ENCODE assay signal across 18 cellular contexts in genomic region chr17:56881685-56882295, GRCh38. TPM values are rescaled to one million over a fixed set of nuclear protein-coding genes. Genes with fewer than 3 reads are reported as not detected.
DNase-seq lines count a peak whose midpoint lies in the region; ATAC-seq and TF ChIP-seq lines count a peak whose summit lies in the region.
"Had no signal": no experiment of that assay in that cellular context is flagged by ENCODE, and none has a peak within 500 bp of the region (broad histone marks: within the 10 kb centered on the region; RNA-seq: fewer than 3 reads in every experiment).

No MANE protein-coding gene starts in this region.

- H3K36me3 Mint-ChIP-seq in activated CD4-positive, alpha-beta memory T cell treated with anti-CD3 and anti-CD28 coated beads, Interleukin-2, amount 10 ng/mL, durations not matched to agents 7 days and 5 days (ENCODE audit: low read depth) = peaks cover 24% of the 10 kb centered on the region
- H3K36me3 Mint-ChIP-seq in activated CD4-positive, alpha-beta memory T cell treated with anti-CD3 and anti-CD28 coated beads for 36 hours = peaks cover 6% of the 10 kb centered on the region

- CTCF ChIA-PET in activated CD4-positive, alpha-beta memory T cell treated with anti-CD3 and anti-CD28 coated beads, Interleukin-2, amount 10 ng/mL, durations not matched to agents 7 days and 5 days (lab: Charles Lee) = no interaction called here
- CTCF ChIA-PET in activated CD4-positive, alpha-beta memory T cell treated with anti-CD3 and anti-CD28 coated beads for 36 hours (lab: Charles Lee) = no interaction called here

- POLR2A ChIA-PET in activated CD4-positive, alpha-beta memory T cell treated with anti-CD3 and anti-CD28 coated beads, Interleukin-2, amount 10 ng/mL, durations not matched to agents 7 days and 5 days (lab: Charles Lee) = interaction anchor here (1.3 kb wide), 1 partner anchor 11 kb away, joined by 5 read pairs; no protein-coding TSS in a partner anchor
- POLR2A ChIA-PET in activated CD4-positive, alpha-beta memory T cell treated with anti-CD3 and anti-CD28 coated beads for 36 hours (lab: Charles Lee) = no interaction called here

- peak; percentile 65 for ATAC-seq in left lobe of liver
- ATAC-seq: A549, HCT116 had no signal

- H3K27me3 Mint-ChIP-seq in activated CD4-positive, alpha-beta memory T cell treated with anti-CD3 and anti-CD28 coated beads, Interleukin-2, amount 10 ng/mL, durations not matched to agents 7 days and 5 days = no peaks in the 10 kb centered on the region
- H3K27me3 Mint-ChIP-seq in activated CD4-positive, alpha-beta memory T cell treated with anti-CD3 and anti-CD28 coated beads for 36 hours = no peaks in the 10 kb centered on the region
- H3K27me3 Mint-ChIP-seq: CD4-positive, alpha-beta T cell had no signal

- WGBS in lower leg skin, 2 donors = 86 to 90% methylated on average over 3 of the region's 3 CpGs

- peak overlapping the region; percentile 3 for H3K27ac Mint-ChIP-seq in activated CD4-positive, alpha-beta memory T cell treated with anti-CD3 and anti-CD28 coated beads, Interleukin-2, amount 10 ng/mL, durations not matched to agents 7 days and 5 days
- no peak overlapping the region for H3K27ac Mint-ChIP-seq in activated CD4-positive, alpha-beta memory T cell treated with anti-CD3 and anti-CD28 coated beads for 36 hours
- H3K27ac Mint-ChIP-seq: CD4-positive, alpha-beta T cell; HFFc6 had no signal

- no peak overlapping the region for H3K4me3 ChIP-seq in lower leg skin (ENCODE audit: low read depth, poor library complexity, severe bottlenecking)
- H3K4me3 ChIP-seq: A549 had no signal

- no peaks in the 10 kb centered on the region for H3K9me3 Mint-ChIP-seq in activated CD4-positive, alpha-beta memory T cell treated with anti-CD3 and anti-CD28 coated beads, Interleukin-2, amount 10 ng/mL, durations not matched to agents 7 days and 5 days
- no peaks in the 10 kb centered on the region for H3K9me3 Mint-ChIP-seq in activated CD4-positive, alpha-beta memory T cell treated with anti-CD3 and anti-CD28 coated beads for 36 hours
- H3K9me3 Mint-ChIP-seq: CD4-positive, alpha-beta T cell; HFFc6 had no signal

- no peak for TF ChIP-seq CTCF in lower leg skin (IDR thresholded peaks at IDR 0.05)

- TF ChIP-seq POLR2A in lower leg skin (IDR thresholded peaks at IDR 0.05) = no peak

- DNase-seq in activated CD4-positive, alpha-beta memory T cell treated with anti-CD3 and anti-CD28 coated beads, Interleukin-2, amount 10 ng/mL, durations not matched to agents 7 days and 5 days = no peak
- no peak for DNase-seq in activated CD4-positive, alpha-beta memory T cell treated with anti-CD3 and anti-CD28 coated beads for 36 hours
- DNase-seq in COLO829 (ENCODE audit: low spot score) = peak; percentile 56
- peak; percentile 13 for DNase-seq in ecto neural progenitor cell (ENCODE audit: low spot score)
- no peak for DNase-seq in left lobe of liver (ENCODE audit: low spot score)
- no peak for DNase-seq in lower leg skin (ENCODE audit: low spot score in 2 of 2)
- DNase-seq in globus pallidus (ENCODE audit: low spot score) = no peak
- no peak for DNase-seq in NCI-H128 (lab: John Stamatoyannopoulos, UW; ENCODE audit: unreplicated experiment)
- DNase-seq: AML-193; CD4-positive, alpha-beta T cell; DMS153; DMS79; GDM1; GOT3; H7; HFFc6 had no signal

- intact Hi-C loops in activated CD4-positive, alpha-beta memory T cell treated with anti-CD3 and anti-CD28 coated beads for 36 hours (cut with micrococcal nuclease) = no loop called here
- intact Hi-C loops in lower leg skin (cut with DNase I; ENCODE audit: low total_unique reads) = no loop called here

- H3K4me3 Mint-ChIP-seq in activated CD4-positive, alpha-beta memory T cell treated with anti-CD3 and anti-CD28 coated beads, Interleukin-2, amount 10 ng/mL, durations not matched to agents 7 days and 5 days = no peak overlapping the region
- no peak overlapping the region for H3K4me3 Mint-ChIP-seq in activated CD4-positive, alpha-beta memory T cell treated with anti-CD3 and anti-CD28 coated beads for 36 hours
- H3K4me3 Mint-ChIP-seq: CD4-positive, alpha-beta T cell; HFFc6 had no signal

- H3K4me1 Mint-ChIP-seq in activated CD4-positive, alpha-beta memory T cell treated with anti-CD3 and anti-CD28 coated beads, Interleukin-2, amount 10 ng/mL, durations not matched to agents 7 days and 5 days = peaks cover 4% of the 10 kb centered on the region
- no peaks in the 10 kb centered on the region for H3K4me1 Mint-ChIP-seq in activated CD4-positive, alpha-beta memory T cell treated with anti-CD3 and anti-CD28 coated beads for 36 hours (ENCODE audit: low read depth)

RNA-seq across cellular contexts. Expression of gene TRIM25, which starts 32.1 kb away (rescaled TPM):
- total RNA-seq in activated CD4-positive, alpha-beta memory T cell treated with anti-CD3 and anti-CD28 coated beads, Interleukin-2, amount 10 ng/mL, durations not matched to agents 7 days and 5 days = 100 to 1,000 TPM; 180 to 181 TPM
- total RNA-seq in activated CD4-positive, alpha-beta memory T cell treated with anti-CD3 and anti-CD28 coated beads for 36 hours = 100 to 1,000 TPM; 106 to 126 TPM
- 55.4 TPM for total RNA-seq in left lobe of liver
- total RNA-seq in lower leg skin = 10 to 100 TPM; 28.5 to 37.9 (median 34.5) TPM

RNA-seq across cellular contexts. Expression of gene DGKE, which starts 47.8 kb away (rescaled TPM):
- total RNA-seq in activated CD4-positive, alpha-beta memory T cell treated with anti-CD3 and anti-CD28 coated beads, Interleukin-2, amount 10 ng/mL, durations not matched to agents 7 days and 5 days = 10 to 100 TPM; 34.2 to 35.7 TPM
- 10 to 100 TPM; 23.3 to 25.6 TPM for total RNA-seq in activated CD4-positive, alpha-beta memory T cell treated with anti-CD3 and anti-CD28 coated beads for 36 hours
- 4.0 TPM for total RNA-seq in left lobe of liver
- 1 to 10 TPM; 2.5 to 5.7 (median 3.2) TPM for total RNA-seq in lower leg skin

RNA-seq across cellular contexts. Expression of gene C17orf67, which starts 48.1 kb away (rescaled TPM):
- 1 to 10 TPM; 4.1 to 4.2 TPM for total RNA-seq in activated CD4-positive, alpha-beta memory T cell treated with anti-CD3 and anti-CD28 coated beads, Interleukin-2, amount 10 ng/mL, durations not matched to agents 7 days and 5 days
- 1 to 10 TPM; 3.6 to 3.9 TPM for total RNA-seq in activated CD4-positive, alpha-beta memory T cell treated with anti-CD3 and anti-CD28 coated beads for 36 hours
- total RNA-seq in left lobe of liver (1.9 TPM), lower leg skin (1 to 10 TPM in 1 of 4 donors, under 1 TPM in 2, not detected in 1; 0.58 to 1.2 (median 0.88) TPM)

Comparison
In these comparisons a context has a peak if more than half of its experiments do, and no peak if none do; other contexts are left out.
1. DNase-seq: peak in COLO829 (single experiment) and ecto neural progenitor cell (single experiment); none in activated CD4-positive, alpha-beta memory T cell treated with anti-CD3 and anti-CD28 coated beads, Interleukin-2, amount 10 ng/mL, durations not matched to agents 7 days and 5 days (single experiment), activated CD4-positive, alpha-beta memory T cell treated with anti-CD3 and anti-CD28 coated beads for 36 hours (single experiment), left lobe of liver (single experiment), lower leg skin (0 of 2), globus pallidus (single experiment) and NCI-H128 (single experiment).